ENCODE assay signal across 8 cellular contexts in genomic region chr3:157921271-157921670, GRCh38.
"Had no signal": no experiment of that assay in that cellular context is flagged by ENCODE, and none has a peak within 500 bp of the region (broad histone marks: within the 10 kb centered on the region; RNA-seq: fewer than 3 reads in every experiment).

No MANE protein-coding gene starts in this region.

- ATAC-seq: gastrocnemius medialis, WTC11 had no signal

- DNase-seq: activated naive CD4-positive, alpha-beta T cell treated with anti-CD3 and anti-CD28 coated beads, Interleukin-2, amount 10 ng/mL, durations not matched to agents 7 days and 5 days; adrenal gland; gastrocnemius medialis; kidney; left ventricle myocardium inferior; pancreas; stomach had no signal
